Comparison of ENCODE assay signal across 8 cellular contexts in the genomic region with DNA sequence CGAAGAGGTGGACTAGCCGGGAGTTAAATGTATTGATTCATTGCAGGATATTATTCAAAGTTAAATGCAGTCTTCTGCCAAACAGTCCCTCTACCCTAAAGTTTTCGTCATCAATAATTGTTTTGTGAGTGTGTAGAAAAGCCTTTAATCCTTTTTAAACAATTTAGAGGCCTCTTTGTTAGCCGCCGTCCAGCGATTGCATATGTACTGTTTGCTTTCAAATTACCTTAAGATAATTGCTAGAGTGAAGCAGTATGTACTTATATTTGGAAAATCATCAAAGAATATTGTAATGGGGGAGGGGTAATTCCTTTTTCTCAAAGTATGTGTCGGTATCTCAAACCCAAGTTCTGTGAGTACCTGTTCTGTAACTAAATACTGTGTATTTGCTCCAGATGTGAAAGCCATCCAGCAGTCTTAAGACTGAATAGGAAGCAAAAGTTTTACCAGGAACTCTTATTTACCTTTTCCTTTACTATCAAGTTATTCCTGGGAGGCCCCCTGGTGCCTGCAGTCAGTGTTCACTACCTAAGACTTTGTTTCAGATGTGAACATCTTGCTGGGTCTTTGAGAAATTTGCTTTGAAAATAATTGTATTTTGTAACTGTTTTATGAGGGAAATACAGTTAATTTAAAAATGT. TPM values are rescaled to one million over a fixed set of nuclear protein-coding genes. Genes with fewer than 3 reads are reported as not detected.
A peak's percentile ranks its signal among the peaks of the same experiment; 100 is the strongest.
DNase-seq lines count a peak whose midpoint lies in the region; ATAC-seq, FAIRE-seq and TF ChIP-seq lines count a peak whose summit lies in the region.

No MANE protein-coding gene starts in this region.

- H4K20me1 ChIP-seq in keratinocyte (ENCODE audit: control insufficient read depth, extremely low read depth, insufficient read depth, low read length) = peaks cover 27% of the 10 kb centered on the region

- no peaks in the 10 kb centered on the region for H3K9me1 ChIP-seq in keratinocyte (ENCODE audit: control insufficient read depth, extremely low read depth, insufficient read depth, low read length)

- dilution Hi-C loops in keratinocyte (cut with MboI; ENCODE audit: extremely low pct_ligation_motif_present, low sequenced_read_pairs) = no loop called here

- H3K9me3 ChIP-seq in KOPT-K1 (ENCODE audit: insufficient read depth, low read length, poor library complexity, severe bottlenecking) (no peaks in the 10 kb centered on the region), keratinocyte (ENCODE audit: control insufficient read depth, low read depth, low read length) (no peaks in the 10 kb centered on the region)

- TF ChIP-seq CTCF in keratinocyte (optimal IDR thresholded peaks at IDR 0.05 in 1 of 3, IDR thresholded peaks at IDR 0.05 in 1 of 3, conservative IDR thresholded peaks at IDR 0.05 in 1 of 3; ENCODE audit: extremely low read depth in 1 of 3, insufficient read depth in 2 of 3, low read length in 3 of 3) = peak; percentile 37 to 63 (median 49)

- H3K27ac ChIP-seq in KOPT-K1 (ENCODE audit: low read depth, low read length, poor library complexity, severe bottlenecking) (peak overlapping the region; percentile 83), keratinocyte (ENCODE audit: control insufficient read depth, insufficient read depth, low read length) (peak overlapping the region; percentile 96)

- peak overlapping the region; percentile 92 to 98 (median 98) for H3K4me3 ChIP-seq in keratinocyte (ENCODE audit: control insufficient read depth in 2 of 3, extremely low read depth in 1 of 3, insufficient read depth in 2 of 3, low read depth in 1 of 3, low read length in 3 of 3)

- H3K4me1 ChIP-seq in keratinocyte (ENCODE audit: control insufficient read depth, extremely low read depth, insufficient read depth, low read length) = peaks cover 46% of the 10 kb centered on the region

- H3K79me2 ChIP-seq in keratinocyte (ENCODE audit: control insufficient read depth, insufficient read depth, low read length) = peaks cover 63% of the 10 kb centered on the region

- H3K36me3 ChIP-seq in KOPT-K1 (ENCODE audit: insufficient read depth, low read length) = peaks cover 2% of the 10 kb centered on the region
- peaks cover 0 to 4% of the 10 kb centered on the region in 2 experiments for H3K36me3 ChIP-seq in keratinocyte (ENCODE audit: control insufficient read depth in 2 of 2, extremely low read depth in 1 of 2, insufficient read depth in 2 of 2, low read length in 2 of 2)

- H2AFZ ChIP-seq in keratinocyte (ENCODE audit: control insufficient read depth, low read length) = no peak overlapping the region

- H3K9ac ChIP-seq in keratinocyte (ENCODE audit: control insufficient read depth, extremely low read depth, insufficient read depth, low read length) = peak overlapping the region; percentile 99

- DNase-seq in DMS153 treated with DMSO at 0.1 percent for 48 hours (lab: John Stamatoyannopoulos, UW; ENCODE audit: unreplicated experiment) (peak; percentile 11), T-helper 1 cell (peak in 3 of 5 donors; percentile 12 to 56 (median 37)), brain pericyte (ENCODE audit: low read depth, low spot score) (peak; percentile 21), keratinocyte (ENCODE audit: low read depth, low spot score) (no peak)
- DNase-seq in stimulated activated CD4-positive, alpha-beta T cell treated with anti-CD3 and anti-CD28 coated beads, Interleukin-15, amount 100 ng/mL, for 24 hours = peak; percentile 59

- no peak for FAIRE-seq in keratinocyte (lab: Jason Lieb, UNC)

- H3K27me3 ChIP-seq in keratinocyte (ENCODE audit: control insufficient read depth, extremely low read depth, insufficient read depth, low read length) = no peaks in the 10 kb centered on the region

- ATAC-seq in HG03196 (IDR thresholded peaks at IDR 0.05; ENCODE audit: unreplicated experiment) (no peak), HG03520 (IDR thresholded peaks at IDR 0.05; ENCODE audit: unreplicated experiment) (no peak)

- H3K4me2 ChIP-seq in keratinocyte (ENCODE audit: control insufficient read depth, extremely low read depth, insufficient read depth, low read depth, low read length) = peak overlapping the region; percentile 88

RNA-seq across cellular contexts. Expression of gene PPP1CB, which starts 1.5 kb away (rescaled TPM):
- polyA plus RNA-seq in keratinocyte = 91.1 to 157 TPM (median 122 TPM) in 3 replicates
- 328 TPM for polyA plus RNA-seq in keratinocyte (2011; ENCODE audit: low read depth)
- 82.8 and 147 TPM in 2 replicates for polyA plus RNA-seq in keratinocyte (2011; cell fraction: cytosol; rRNA removed)
- polyA plus RNA-seq in keratinocyte (2011; cell fraction: nucleus; rRNA removed) = 52.5 and 84.9 TPM in 2 replicates
- 140 and 187 TPM in 2 replicates for polyA plus RNA-seq in keratinocyte (2012; ENCODE audit: low replicate concordance)
- 54.9 to 251 TPM (median 178 TPM) in 3 replicates for polyA minus RNA-seq in keratinocyte
- polyA minus RNA-seq in keratinocyte (2011; cell fraction: cytosol; rRNA and poly(A)+ RNA removed) = 219 TPM
- polyA minus RNA-seq in keratinocyte (2011; cell fraction: nucleus; rRNA and poly(A)+ RNA removed) = 69.6 and 143 TPM in 2 replicates

RNA-seq across cellular contexts. Expression of gene SPDYA, which starts 57.5 kb away (rescaled TPM):
- polyA plus RNA-seq in keratinocyte = 0.15 to 0.37 TPM (median 0.22 TPM) in 3 replicates
- polyA plus RNA-seq in keratinocyte (2011; ENCODE audit: low read depth) = 7.3 TPM
- polyA plus RNA-seq in keratinocyte (2011; cell fraction: cytosol; rRNA removed) = 0.04 and 0.15 TPM in 2 replicates
- polyA plus RNA-seq in keratinocyte (2011; cell fraction: nucleus; rRNA removed) = 0.77 and 1.3 TPM in 2 replicates
- 3.2 TPM in 1 of 2 replicates, not detected in the other for polyA plus RNA-seq in keratinocyte (2012; ENCODE audit: low replicate concordance)
- 0.35 TPM in 1 of 3 replicates, not detected in the others for polyA minus RNA-seq in keratinocyte
- polyA minus RNA-seq in keratinocyte (2011; cell fraction: cytosol; rRNA and poly(A)+ RNA removed) = not detected
- 1.4 and 5.7 TPM in 2 replicates for polyA minus RNA-seq in keratinocyte (2011; cell fraction: nucleus; rRNA and poly(A)+ RNA removed)
